ENCODE assay signal across 1 cellular context in genomic region chr19:52520013-52520412, GRCh38.
TF ChIP-seq lines count a peak whose summit lies in the region.

No MANE protein-coding gene starts in this region.

TF ChIP-seq in GM23338, 12 proteins besides CTCF, POLR2A, EP300 and RAD21 (continued from another document):
- TF ChIP-seq REST (IDR thresholded peaks at IDR 0.05; ENCODE audit: unreplicated experiment), result no peak
TF ChIP-seq in GM23338: peak in this region for 0.
